8 cellular contexts compared by ENCODE assay signal in genomic region chr14:73784065-73784987, GRCh38.
A peak's percentile ranks its signal among the peaks of the same experiment; 100 is the strongest.
DNase-seq lines count a peak whose midpoint lies in the region; ATAC-seq and TF ChIP-seq lines count a peak whose summit lies in the region.

No MANE protein-coding gene starts in this region.

- H3K9ac ChIP-seq in OCI-LY3 (ENCODE audit: low read length) (no peak overlapping the region), endodermal cell (ENCODE audit: extremely low read depth, low read length, poor library complexity, severe bottlenecking) (no peak overlapping the region)

- no peak for ATAC-seq in GM21528 (IDR thresholded peaks at IDR 0.05; ENCODE audit: low FRiP score, unreplicated experiment)
- no peak for ATAC-seq in HG02759 (IDR thresholded peaks at IDR 0.05; ENCODE audit: unreplicated experiment)

- DNase-seq in DMS79 treated with DMSO at 0.1 percent for 48 hours (lab: John Stamatoyannopoulos, UW), result peak; percentile 70
- no peak for DNase-seq in endodermal cell
- no peak for DNase-seq in osteocyte (ENCODE audit: extremely low spot score, unreplicated experiment)
- DNase-seq in Calu3, result no peak
- DNase-seq in WERI-Rb-1, result no peak

- 75 to 79% methylated on average over 8 to 10 of the region's 10 CpGs for WGBS in endodermal cell (ENCODE audit: insufficient coverage in 1 of 2, insufficient read length in 1 of 2), 2 experiments

- BruUV-seq in Calu3 (replicated peaks; lab: Mats Ljungman, UMichigan), result no TSS peak

- H3K4me1 ChIP-seq in OCI-LY3 (ENCODE audit: low read length) (peaks cover 39% of the 10 kb centered on the region), endodermal cell (ENCODE audit: control insufficient read depth, insufficient read depth, low read length) (peaks cover 16% of the 10 kb centered on the region)

- H3K27ac ChIP-seq in OCI-LY3 (ENCODE audit: low read length), result no peak overlapping the region
- peak overlapping the region; percentile 83 for H3K27ac ChIP-seq in endodermal cell (ENCODE audit: low read depth, low read length)
- H3K27ac ChIP-seq in WERI-Rb-1, result no peak overlapping the region

- TF ChIP-seq CTCF in OCI-LY3 (IDR thresholded peaks at IDR 0.05; ENCODE audit: low read depth, low read length), result no peak
- no peak for TF ChIP-seq CTCF in endodermal cell (conservative IDR thresholded peaks at IDR 0.05)
- no peak for TF ChIP-seq CTCF in osteocyte (IDR thresholded peaks at IDR 0.05)
- no peak for TF ChIP-seq CTCF in Calu3 (IDR thresholded peaks at IDR 0.05; ENCODE audit: unreplicated experiment)
- no peak for TF ChIP-seq CTCF in WERI-Rb-1 (IDR thresholded peaks at IDR 0.05; ENCODE audit: low read depth, low read length)

- H2AFZ ChIP-seq in OCI-LY3 (ENCODE audit: low read depth, low read length), result no peak overlapping the region

- H3K9me3 Mint-ChIP-seq in endodermal cell (no peaks in the 10 kb centered on the region), osteocyte (ENCODE audit: unreplicated experiment) (no peaks in the 10 kb centered on the region), Calu3 (ENCODE audit: low read depth, unreplicated experiment) (no peaks in the 10 kb centered on the region)

- H3K27me3 ChIP-seq in OCI-LY3 (ENCODE audit: low read depth, low read length), result no peaks in the 10 kb centered on the region
- H3K27me3 ChIP-seq in endodermal cell (ENCODE audit: control insufficient read depth, insufficient read depth, low read length, poor library complexity, severe bottlenecking), result no peaks in the 10 kb centered on the region
- no peaks in the 10 kb centered on the region for H3K27me3 ChIP-seq in WERI-Rb-1 (ENCODE audit: insufficient read depth, low read depth, severe bottlenecking)

- peak overlapping the region; percentile 12 for H3K4me3 Mint-ChIP-seq in endodermal cell
- peak overlapping the region; percentile 38 for H3K4me3 Mint-ChIP-seq in osteocyte (ENCODE audit: unreplicated experiment)
- H3K4me3 Mint-ChIP-seq in Calu3 (ENCODE audit: low read depth, unreplicated experiment), result no peak overlapping the region

- intact Hi-C loops in Calu3 (cut with micrococcal nuclease; ENCODE audit: unreplicated experiment), result no loop called here

- H3K4me2 ChIP-seq in OCI-LY3 (ENCODE audit: low read length), result peak overlapping the region; percentile 40

- H3K27ac Mint-ChIP-seq in endodermal cell (peak overlapping the region; percentile 87), osteocyte (ENCODE audit: unreplicated experiment) (peak overlapping the region; percentile 93), Calu3 (ENCODE audit: unreplicated experiment) (no peak overlapping the region)

- H3K27me3 Mint-ChIP-seq in endodermal cell (ENCODE audit: insufficient read depth) (peaks cover 31% of the 10 kb centered on the region), osteocyte (ENCODE audit: unreplicated experiment) (no peaks in the 10 kb centered on the region), Calu3 (ENCODE audit: unreplicated experiment) (no peaks in the 10 kb centered on the region)

- H3K4me3 ChIP-seq in OCI-LY3 (ENCODE audit: low read length) (no peak overlapping the region), endodermal cell (ENCODE audit: low read length) (peak overlapping the region; percentile 86), WERI-Rb-1 (ENCODE audit: low read depth, low read length) (no peak overlapping the region)

- peaks cover 42% of the 10 kb centered on the region for H4K20me1 ChIP-seq in OCI-LY3 (ENCODE audit: insufficient read depth, low read length)

- H3K9me3 ChIP-seq in OCI-LY3 (ENCODE audit: insufficient read depth, low read length) (no peaks in the 10 kb centered on the region), endodermal cell (ENCODE audit: control insufficient read depth, low read length) (no peaks in the 10 kb centered on the region), WERI-Rb-1 (ENCODE audit: severe bottlenecking) (no peaks in the 10 kb centered on the region)

- peaks cover 70% of the 10 kb centered on the region for H3K79me2 ChIP-seq in OCI-LY3 (ENCODE audit: low read length)

- H3K4me1 Mint-ChIP-seq in endodermal cell (peaks cover 46% of the 10 kb centered on the region), osteocyte (ENCODE audit: unreplicated experiment) (peaks cover 61% of the 10 kb centered on the region), Calu3 (ENCODE audit: low read depth, unreplicated experiment) (peaks cover 27% of the 10 kb centered on the region)

- H3K36me3 Mint-ChIP-seq in endodermal cell (ENCODE audit: low read depth) (peaks cover 6% of the 10 kb centered on the region), osteocyte (ENCODE audit: unreplicated experiment) (no peaks in the 10 kb centered on the region), Calu3 (ENCODE audit: insufficient read depth, unreplicated experiment) (peaks cover 28% of the 10 kb centered on the region)

- H3K36me3 ChIP-seq in OCI-LY3 (replicated peaks; ENCODE audit: low read depth, low read length) (peaks cover 3% of the 10 kb centered on the region), endodermal cell (ENCODE audit: control insufficient read depth, insufficient read depth, low read length) (no peaks in the 10 kb centered on the region), WERI-Rb-1 (no peaks in the 10 kb centered on the region)

- CTCF ChIA-PET in Calu3 (lab: Charles Lee), result interaction anchor here (1.3 to 2.0 kb wide), 3 partner anchors 10 to 55 kb away, joined by 3 to 6 read pairs (median 3); no protein-coding TSS in a partner anchor
